In the genomic region with DNA sequence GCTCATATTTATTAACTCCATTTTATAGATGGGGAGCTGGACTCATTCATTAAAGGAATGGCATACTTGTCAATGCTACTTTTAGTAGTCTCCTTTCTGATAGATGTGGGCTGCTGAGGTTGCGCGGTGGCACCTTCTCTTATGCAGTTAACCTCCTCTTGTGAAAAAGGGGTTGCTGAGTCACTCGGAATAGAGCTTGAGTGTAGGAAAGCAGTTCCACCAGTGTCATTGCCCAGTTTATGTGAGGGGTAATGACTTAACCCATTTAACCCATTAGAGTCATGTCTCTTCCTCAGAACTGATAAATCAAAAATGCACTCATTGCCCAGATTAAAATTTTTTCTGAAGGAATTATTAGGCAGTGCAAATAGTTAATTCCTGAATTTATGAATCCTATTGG, we compare ENCODE assay signal across 8 cellular contexts. TPM values are rescaled to one million over a fixed set of nuclear protein-coding genes. Genes with fewer than 3 reads are reported as not detected.
A peak's percentile ranks its signal among the peaks of the same experiment; 100 is the strongest.
DNase-seq lines count a peak whose midpoint lies in the region; ATAC-seq and TF ChIP-seq lines count a peak whose summit lies in the region.

No MANE protein-coding gene starts in this region.

- peak overlapping the region; percentile 83 for H3K4me2 ChIP-seq in BLaER1

- ATAC-seq in RWPE2 (ENCODE audit: low read depth) (peak; percentile 49; the same call in 1 of the 3 replicates), HG03045 (IDR thresholded peaks at IDR 0.05; ENCODE audit: unreplicated experiment) (no peak)
- peak; percentile 84 to 87 for ATAC-seq in natural killer cell treated with Interleukin-12 subunit alpha and Interleukin-12 subunit beta and Interleukin-15 and Interleukin-18, amount 100 ng/mL, for 72 hours

- H3K9me3 Mint-ChIP-seq in natural killer cell treated with Interleukin-12 subunit alpha and Interleukin-12 subunit beta and Interleukin-15 and Interleukin-18, amount 100 ng/mL, for 72 hours = no peaks in the 10 kb centered on the region

- H3K36me3 Mint-ChIP-seq in natural killer cell treated with Interleukin-12 subunit alpha and Interleukin-12 subunit beta and Interleukin-15 and Interleukin-18, amount 100 ng/mL, for 72 hours = peaks cover 2% of the 10 kb centered on the region

- H3K9ac ChIP-seq in BLaER1 = no peak overlapping the region

- no peak for DNase-seq in RWPE2 (ENCODE audit: low spot score)
- peak; percentile 49 for DNase-seq in amniotic epithelial cell (ENCODE audit: low read depth)
- DNase-seq in natural killer cell treated with Interleukin-12 subunit alpha and Interleukin-12 subunit beta and Interleukin-15 and Interleukin-18, amount 100 ng/mL, for 72 hours (ENCODE audit: low spot score) = peak; percentile 71
- DNase-seq in DMS 273 treated with DMSO at 0.1 percent for 48 hours (lab: John Stamatoyannopoulos, UW) = no peak
- DNase-seq in NCI-H1694 (lab: John Stamatoyannopoulos, UW) = no peak
- no peak for DNase-seq in KG1 (lab: John Stamatoyannopoulos, UW)

- no peaks in the 10 kb centered on the region for H3K27me3 Mint-ChIP-seq in natural killer cell treated with Interleukin-12 subunit alpha and Interleukin-12 subunit beta and Interleukin-15 and Interleukin-18, amount 100 ng/mL, for 72 hours

- peaks cover 56 to 67% of the 10 kb centered on the region in 2 donors for H3K4me1 Mint-ChIP-seq in natural killer cell treated with Interleukin-12 subunit alpha and Interleukin-12 subunit beta and Interleukin-15 and Interleukin-18, amount 100 ng/mL, for 72 hours (ENCODE audit: low read depth in 2 of 2)

- H3K4me1 ChIP-seq in BLaER1 = peaks cover 71% of the 10 kb centered on the region
- H3K4me1 ChIP-seq in RWPE2 (ENCODE audit: insufficient read depth, poor library complexity, severe bottlenecking) = peaks cover 22% of the 10 kb centered on the region

- no peaks in the 10 kb centered on the region for H3K27me3 ChIP-seq in BLaER1
- H3K27me3 ChIP-seq in RWPE2 (ENCODE audit: insufficient read depth, poor library complexity, severe bottlenecking) = no peaks in the 10 kb centered on the region

- peak overlapping the region; percentile 56 for H3K4me3 Mint-ChIP-seq in natural killer cell treated with Interleukin-12 subunit alpha and Interleukin-12 subunit beta and Interleukin-15 and Interleukin-18, amount 100 ng/mL, for 72 hours

- H3K9me3 ChIP-seq in BLaER1 = no peaks in the 10 kb centered on the region
- H3K9me3 ChIP-seq in RWPE2 (ENCODE audit: severe bottlenecking) = no peaks in the 10 kb centered on the region

- H3K27ac ChIP-seq in BLaER1 = no peak overlapping the region
- H3K27ac ChIP-seq in RWPE2 (ENCODE audit: poor library complexity, severe bottlenecking) = no peak overlapping the region

- H3K4me3 ChIP-seq in BLaER1 = no peak overlapping the region
- H3K4me3 ChIP-seq in RWPE2 (ENCODE audit: severe bottlenecking) = no peak overlapping the region

- peak overlapping the region; percentile 36 to 71 for H3K27ac Mint-ChIP-seq in natural killer cell treated with Interleukin-12 subunit alpha and Interleukin-12 subunit beta and Interleukin-15 and Interleukin-18, amount 100 ng/mL, for 72 hours

- peaks cover 100% of the 10 kb centered on the region for H4K20me1 ChIP-seq in BLaER1

- peaks cover 27% of the 10 kb centered on the region for H3K36me3 ChIP-seq in BLaER1
- H3K36me3 ChIP-seq in RWPE2 (ENCODE audit: low read depth) = peaks cover 8% of the 10 kb centered on the region; the same call in 1 of the 2 replicates

- TF ChIP-seq CTCF in RWPE2 (IDR thresholded peaks at IDR 0.05; ENCODE audit: poor library complexity, severe bottlenecking) = no peak

RNA-seq across cellular contexts. Expression of gene MAPK14, which starts 6.3 kb away (rescaled TPM):
- 10 to 100 TPM; 68.4 to 71.4 TPM for total RNA-seq in natural killer cell treated with Interleukin-12 subunit alpha and Interleukin-12 subunit beta and Interleukin-15 and Interleukin-18, amount 100 ng/mL, for 72 hours

RNA-seq across cellular contexts. Expression of gene SLC26A8, which starts 9.5 kb away (rescaled TPM):
- under 1 TPM in 1 of 2 donors, not detected in 1; 0.33 TPM for total RNA-seq in natural killer cell treated with Interleukin-12 subunit alpha and Interleukin-12 subunit beta and Interleukin-15 and Interleukin-18, amount 100 ng/mL, for 72 hours

Comparison
In these comparisons a context has a peak if more than half of its experiments do, and no peak if none do; other contexts are left out.
1. DNase-seq: peak in amniotic epithelial cell (single experiment) and natural killer cell treated with Interleukin-12 subunit alpha and Interleukin-12 subunit beta and Interleukin-15 and Interleukin-18, amount 100 ng/mL, for 72 hours (single experiment); none in RWPE2 (single experiment), DMS 273 treated with DMSO at 0.1 percent for 48 hours (single experiment), NCI-H1694 (single experiment) and KG1 (single experiment).